Comparison of ENCODE assay signal across 8 cellular contexts in the genomic region with DNA sequence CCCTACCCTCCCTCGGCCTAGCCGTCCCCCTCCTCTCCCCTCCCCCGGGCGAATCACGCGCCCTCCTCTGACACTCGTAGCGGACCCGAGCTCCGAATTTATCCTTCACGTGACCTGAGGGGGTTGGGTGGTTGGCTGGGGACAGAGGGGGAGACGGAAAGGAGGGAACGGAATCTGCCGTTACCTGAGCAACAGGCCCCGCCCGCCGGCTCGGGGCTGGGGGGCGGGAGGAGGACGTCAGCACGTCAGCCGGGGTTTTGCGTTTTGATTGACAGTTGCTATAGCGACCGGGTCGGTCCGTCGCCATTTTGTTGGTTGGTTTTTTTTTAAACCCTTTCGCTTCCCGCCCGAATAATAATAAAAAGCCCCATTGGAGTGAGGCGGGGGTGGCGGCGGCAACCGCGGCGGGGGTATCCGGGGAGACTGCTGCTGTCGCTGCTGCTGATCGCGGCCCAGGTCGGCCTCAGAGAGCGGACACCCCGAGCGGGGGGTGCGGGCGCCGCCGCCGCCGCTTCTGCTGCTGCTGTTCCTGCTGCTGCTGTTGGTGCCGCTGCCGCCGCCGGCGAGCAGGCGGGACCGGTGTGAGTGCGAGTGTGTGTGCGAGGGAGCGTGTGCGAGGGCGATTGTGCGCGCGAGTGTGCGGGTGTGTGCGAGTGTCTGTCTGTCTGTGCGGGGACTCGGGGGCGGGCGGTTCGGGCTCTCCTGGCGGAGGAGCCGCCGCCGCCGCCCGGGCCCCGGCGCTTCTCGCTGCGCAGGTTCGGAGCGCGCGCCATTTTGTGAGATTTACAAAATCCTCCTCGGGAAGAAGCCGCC. TPM values are rescaled to one million over a fixed set of nuclear protein-coding genes. Genes with fewer than 3 reads are reported as not detected.
DNase-seq lines count a peak whose midpoint lies in the region; ATAC-seq, FAIRE-seq and TF ChIP-seq lines count a peak whose summit lies in the region.

A gene (plus strand): TSS at position 286 of the 813 bp plus-strand sequence. CDS start 53,602 bp downstream, outside the sequence.

- ATAC-seq in GM18520 (IDR thresholded peaks at IDR 0.05; ENCODE audit: unreplicated experiment): peak; percentile 41
- peak; percentile 49 for ATAC-seq in HG03064 (IDR thresholded peaks at IDR 0.05; ENCODE audit: low read depth, unreplicated experiment)
- ATAC-seq in body of pancreas: peak; percentile 85
- peak; percentile 99 for ATAC-seq in sciatic nerve

- DNase-seq in NCI-H2107 treated with DMSO at 0.1 percent for 48 hours (lab: John Stamatoyannopoulos, UW; ENCODE audit: unreplicated experiment) (peak; percentile 98), body of pancreas (peak; percentile 98 to 99 (median 98)), iPS DF 19.7 (ENCODE audit: low read depth, low spot score) (peak; percentile 97), sciatic nerve (ENCODE audit: low spot score) (peak; percentile 99)

- no peaks in the 10 kb centered on the region for H3K9me3 ChIP-seq in body of pancreas

- H3K36me3 ChIP-seq in body of pancreas (replicated peaks in 1 of 2; ENCODE audit: insufficient read depth in 1 of 2, low read depth in 2 of 2): no peaks in the 10 kb centered on the region

- H3K4me3 ChIP-seq in body of pancreas: peak within 1 kb of the TSS; percentile 82 to 88

- no peaks in the 10 kb centered on the region for H3K27me3 ChIP-seq in body of pancreas

- FAIRE-seq in TTC549 (lab: Jason Lieb, UNC): peak; percentile 87

- intact Hi-C loops in body of pancreas (cut with DNase I): no loop called here
- intact Hi-C loops in sciatic nerve (cut with DNase I): loop anchor here (10.0 kb wide), 2 partner anchors 102 to 142 kb away; a partner anchor contains a TSS

- 1% methylated on average over 72 of the region's 89 CpGs; no CpG with 5 or more reads in 1 of the 2 donors for WGBS in body of pancreas, 2 donors

- TF ChIP-seq CTCF in 22Rv1 (IDR thresholded peaks at IDR 0.05) (no peak), body of pancreas (IDR thresholded peaks at IDR 0.05) (peak in 1 of 7 experiments; percentile 7)

- peaks cover 39% of the 10 kb centered on the region for H3K4me1 ChIP-seq in body of pancreas

- H3K27ac ChIP-seq in 22Rv1: peak within 1 kb of the TSS; percentile 99
- H3K27ac ChIP-seq in body of pancreas: peak within 1 kb of the TSS; percentile 99 to 100 (median 100)

- TF ChIP-seq POLR2A in body of pancreas (IDR thresholded peaks at IDR 0.05): peak; percentile 84 to 93 (median 90)

RNA-seq across cellular contexts. Expression of the gene that starts here (rescaled TPM):
- total RNA-seq in body of pancreas: 10 to 100 TPM; 42.5 to 44.1 TPM
- total RNA-seq in sciatic nerve: 77.6 TPM

Comparison
In these comparisons a context has a peak if more than half of its experiments do, and no peak if none do; other contexts are left out.
1. Peak in every context shown above with its lines: DNase-seq, ATAC-seq, H3K4me3 ChIP-seq and H3K27ac ChIP-seq.
2. ATAC-seq: peak in every context shown above with its lines; median percentile 99 in sciatic nerve; 85 in body of pancreas; 49 in HG03064; 41 in GM18520.